In genomic region chr17:55641559-55642160, GRCh38 we compare ENCODE assay signal across 8 cellular contexts.
DNase-seq lines count a peak whose midpoint lies in the region; ATAC-seq, FAIRE-seq and TF ChIP-seq lines count a peak whose summit lies in the region.

No MANE protein-coding gene starts in this region.

- H3K27ac ChIP-seq in A549 (no peak overlapping the region), SK-N-SH (ENCODE audit: low read depth in 2 of 2, low read length in 1 of 2) (no peak overlapping the region), dorsolateral prefrontal cortex (no peak overlapping the region), upper lobe of left lung (peak overlapping the region in 2 of 4 donors; percentile 8 to 21)

- no peak overlapping the region for H3K4me3 Mint-ChIP-seq in memory B cell

- H3K4me2 ChIP-seq in A549 = no peak overlapping the region
- no peak overlapping the region for H3K4me2 ChIP-seq in SK-N-SH

- no peak overlapping the region for H3K9ac ChIP-seq in SK-N-SH

- H3K4me1 Mint-ChIP-seq in memory B cell = peaks cover 6% of the 10 kb centered on the region

- H2AFZ ChIP-seq in SK-N-SH (ENCODE audit: low read depth) = no peak overlapping the region

- no peaks in the 10 kb centered on the region for H3K36me3 ChIP-seq in SK-N-SH (replicated peaks in 1 of 2; ENCODE audit: control insufficient read depth in 1 of 2, insufficient read depth in 2 of 2, low read length in 1 of 2)
- no peaks in the 10 kb centered on the region for H3K36me3 ChIP-seq in upper lobe of left lung

- H3K9me3 Mint-ChIP-seq in memory B cell = no peaks in the 10 kb centered on the region

- H3K27me3 ChIP-seq in SK-N-SH (ENCODE audit: insufficient read depth) (no peaks in the 10 kb centered on the region; the same call in 1 of the 2 replicates), dorsolateral prefrontal cortex (peaks cover 0 to 20% (median 0%) of the 10 kb centered on the region in 45 donors), upper lobe of left lung (no peaks in the 10 kb centered on the region)

- 13% methylated on average over 4 of the region's 4 CpGs for WGBS in A549 (ENCODE audit: missing lambda C conversion rate)
- WGBS in SK-N-SH (ENCODE audit: low lambda C conversion rate) = 31% methylated on average over 4 of the region's 4 CpGs
- WGBS in upper lobe of left lung, 2 donors = 29 to 36% methylated on average over 4 of the region's 4 CpGs

- DNase-seq in A549 (ENCODE audit: low read depth in 1 of 2, low spot score in 1 of 2) = peak; percentile 20 to 73
- peak; percentile 31 for DNase-seq in KG1 (lab: John Stamatoyannopoulos, UW)
- peak; percentile 49 for DNase-seq in SK-N-SH
- peak in 9 of 10 donors; percentile 7 to 71 (median 46) for DNase-seq in dorsolateral prefrontal cortex
- DNase-seq in memory B cell (ENCODE audit: low spot score in 2 of 2) = no peak
- DNase-seq in upper lobe of left lung = peak in 1 of 2 donors; percentile 74

- POLR2A ChIA-PET in A549 (lab: Yijun Ruan, JAX) (no interaction called here), SK-N-SH (lab: Yijun Ruan, JAX) (no interaction called here)

- H3K9me3 ChIP-seq in A549 = no peaks in the 10 kb centered on the region
- no peaks in the 10 kb centered on the region for H3K9me3 ChIP-seq in SK-N-SH
- H3K9me3 ChIP-seq in upper lobe of left lung = no peaks in the 10 kb centered on the region

- ATAC-seq in A549 (peak; percentile 87 to 94), memory B cell (ENCODE audit: low read depth) (peak; percentile 37), upper lobe of left lung (ENCODE audit: low FRiP score in 2 of 2) (peak; percentile 37 to 74), HG03135 (IDR thresholded peaks at IDR 0.05; ENCODE audit: unreplicated experiment) (no peak)

- H3F3A ChIP-seq in SK-N-SH (replicated peaks; ENCODE audit: insufficient read depth) = no peaks in the 10 kb centered on the region

- TF ChIP-seq RAD21 in A549 (conservative IDR thresholded peaks at IDR 0.05 in 1 of 2, IDR thresholded peaks at IDR 0.05 in 1 of 2) (peak; percentile 55 to 68), SK-N-SH (IDR thresholded peaks at IDR 0.05; ENCODE audit: low read length) (peak; percentile 78)

- CTCF ChIA-PET in A549 (lab: Yijun Ruan, JAX) (interaction anchor here (0.6 to 2.5 kb wide), 24 partner anchors 9 to 232 kb away, joined by 3 to 48 read pairs (median 4); no protein-coding TSS in a partner anchor), SK-N-SH (lab: Yijun Ruan, JAX) (interaction anchor here (0.5 to 6.0 kb wide), 49 partner anchors 9 to 273 kb away, joined by 3 to 96 read pairs (median 4); partner anchors contain the start of genes PCTP and TMEM100)

- TF ChIP-seq POLR2A in A549 (IDR thresholded peaks at IDR 0.05; ENCODE audit: low read length) (no peak), upper lobe of left lung (IDR thresholded peaks at IDR 0.05) (no peak)

- intact Hi-C loops in dorsolateral prefrontal cortex (cut with DNase I) = loop anchor here in 1 of 2 donors (5.0 kb wide), 1 partner anchor 109 kb away; no protein-coding TSS in a partner anchor

- no peaks in the 10 kb centered on the region for H4K20me1 ChIP-seq in SK-N-SH (ENCODE audit: insufficient read depth)

- TF ChIP-seq EP300 in A549 (IDR thresholded peaks at IDR 0.05) (no peak), SK-N-SH (IDR thresholded peaks at IDR 0.05; ENCODE audit: borderline replicate concordance in 1 of 2, low read depth in 1 of 2, low read length in 1 of 2) (no peak), upper lobe of left lung (IDR thresholded peaks at IDR 0.05) (no peak)

- H3K27me3 Mint-ChIP-seq in memory B cell = peaks cover 13% of the 10 kb centered on the region

- peak; percentile 64 for TF ChIP-seq CTCF in A549 (IDR thresholded peaks at IDR 0.05)
- TF ChIP-seq CTCF in GM12874 (IDR thresholded peaks at IDR 0.05; ENCODE audit: insufficient read depth, low read depth, low read length) = peak; percentile 66
- TF ChIP-seq CTCF in SK-N-SH (IDR thresholded peaks at IDR 0.05) = peak; percentile 78
- TF ChIP-seq CTCF in dorsolateral prefrontal cortex (IDR thresholded peaks at IDR 0.05 in 54 of 56, conservative IDR thresholded peaks at IDR 0.05 in 2 of 56; ENCODE audit: low read depth in 1 of 56, partially characterized antibody in 56 of 56) = peak in 53 of 56 donors; percentile 12 to 65 (median 49)
- TF ChIP-seq CTCF in upper lobe of left lung (IDR thresholded peaks at IDR 0.05) = peak; percentile 36 to 58 (median 52)

- H3K79me2 ChIP-seq in SK-N-SH (ENCODE audit: insufficient read depth) = no peaks in the 10 kb centered on the region

- peak; percentile 88 for FAIRE-seq in A549 (lab: Jason Lieb, UNC)

- H3K36me3 Mint-ChIP-seq in memory B cell = no peaks in the 10 kb centered on the region

- H3K9me2 ChIP-seq in SK-N-SH = no peaks in the 10 kb centered on the region

- H3K4me3 ChIP-seq in A549 = no peak overlapping the region
- no peak overlapping the region for H3K4me3 ChIP-seq in SK-N-SH (ENCODE audit: low read depth in 2 of 2, low read length in 1 of 2)
- H3K4me3 ChIP-seq in dorsolateral prefrontal cortex = no peak overlapping the region
- no peak overlapping the region for H3K4me3 ChIP-seq in upper lobe of left lung

- no peak overlapping the region for H3K27ac Mint-ChIP-seq in memory B cell

- no peaks in the 10 kb centered on the region for H3K4me1 ChIP-seq in A549
- no peaks in the 10 kb centered on the region; a peak in 1 of 4 replicates for H3K4me1 ChIP-seq in SK-N-SH (ENCODE audit: control insufficient read depth in 1 of 2, insufficient read depth in 2 of 2, low read depth in 1 of 2, low read length in 1 of 2)
- peaks cover 0 to 11% (median 7%) of the 10 kb centered on the region in 4 donors for H3K4me1 ChIP-seq in upper lobe of left lung

TF ChIP-seq in A549, 52 proteins besides CTCF, POLR2A, EP300 and RAD21:
- TF ChIP-seq SMC3 (IDR thresholded peaks at IDR 0.05) (peak; percentile 73), HDAC2 (IDR thresholded peaks at IDR 0.05) (no peak)

TF ChIP-seq in SK-N-SH, 30 proteins besides CTCF, POLR2A, EP300 and RAD21:
- TF ChIP-seq RFX5 (IDR thresholded peaks at IDR 0.05; ENCODE audit: low read length) = no peak
- peak; percentile 76 for TF ChIP-seq SMC3 (IDR thresholded peaks at IDR 0.05; ENCODE audit: low read depth, low read length)
TF ChIP-seq in SK-N-SH: peak in this region for 1.

Comparison
In these comparisons a context has a peak if more than half of its experiments do, and no peak if none do; other contexts are left out.
1. DNase-seq: peak in A549 (2 of 2), KG1 (single experiment), SK-N-SH (single experiment) and dorsolateral prefrontal cortex (9 of 10); none in memory B cell (0 of 2).
2. Of the 12 proteins assayed by ChIP-seq in both A549 and SK-N-SH: peak only in A549: none; only in SK-N-SH: none; in both: CTCF, RAD21 and SMC3; in neither: 9.
3. Peak in every context shown above with its lines, with median percentiles within 50 percentile points of each other: CTCF ChIP-seq.